In genomic region chr3:149659173-149659468, GRCh38 we compare ENCODE assay signal across 8 cellular contexts. TPM values are rescaled to one million over a fixed set of nuclear protein-coding genes. Genes with fewer than 3 reads are reported as not detected.
A peak's percentile ranks its signal among the peaks of the same experiment; 100 is the strongest.
DNase-seq lines count a peak whose midpoint lies in the region; ATAC-seq and TF ChIP-seq lines count a peak whose summit lies in the region.

No MANE protein-coding gene starts in this region.

- no peaks in the 10 kb centered on the region for H3K36me3 ChIP-seq in gastrocnemius medialis

- H3K27me3 Mint-ChIP-seq in activated B cell treated with CpG ODN at 0.5 μM for 24 hours (peaks cover 27% of the 10 kb centered on the region), glutamatergic neuron (ENCODE audit: unreplicated experiment) (peaks cover 10% of the 10 kb centered on the region)

- no peaks in the 10 kb centered on the region for H3K36me3 Mint-ChIP-seq in activated B cell treated with CpG ODN at 0.5 μM for 24 hours (ENCODE audit: low read depth)
- H3K36me3 Mint-ChIP-seq in glutamatergic neuron (ENCODE audit: unreplicated experiment) = no peaks in the 10 kb centered on the region

- TF ChIP-seq CTCF in GM12865 (IDR thresholded peaks at IDR 0.05; ENCODE audit: insufficient read depth, low read depth, low read length, missing control alignments) (no peak), activated B cell treated with CpG ODN at 0.5 μM for 24 hours (IDR thresholded peaks at IDR 0.05) (no peak), glutamatergic neuron (IDR thresholded peaks at IDR 0.05; ENCODE audit: partially characterized antibody, unreplicated experiment) (no peak), gastrocnemius medialis (IDR thresholded peaks at IDR 0.05 in 4 of 5, conservative IDR thresholded peaks at IDR 0.05 in 1 of 5) (no peak), GM10266 (IDR thresholded peaks at IDR 0.05; ENCODE audit: control insufficient read depth, insufficient read depth, low read depth, missing control alignments) (no peak)

- DNase-seq in GM12865 (ENCODE audit: low read depth) (no peak), activated B cell treated with CpG ODN at 0.5 μM for 24 hours (no peak), glutamatergic neuron (no peak), gastrocnemius medialis (no peak), HUDEP-2 (lab: John Stamatoyannopoulos, UW; ENCODE audit: unreplicated experiment in 76 of 76) (no peak), GM10266 (ENCODE audit: extremely low spot score) (no peak), SW480 (ENCODE audit: low spot score) (no peak)

- POLR2A ChIA-PET in activated B cell treated with CpG ODN at 0.5 μM for 24 hours (lab: Charles Lee) = interaction anchor here (1.7 kb wide), 1 partner anchor 93 kb away, joined by 5 read pairs; the partner anchor contains the start of gene COMMD2

- peaks cover 10% of the 10 kb centered on the region for H3K4me1 Mint-ChIP-seq in activated B cell treated with CpG ODN at 0.5 μM for 24 hours
- peaks cover 6% of the 10 kb centered on the region for H3K4me1 Mint-ChIP-seq in glutamatergic neuron (ENCODE audit: low read depth, unreplicated experiment)

- TF ChIP-seq POLR2A in gastrocnemius medialis (IDR thresholded peaks at IDR 0.05) = no peak

- H3K27ac Mint-ChIP-seq in activated B cell treated with CpG ODN at 0.5 μM for 24 hours = no peak overlapping the region
- peak overlapping the region; percentile 89 for H3K27ac Mint-ChIP-seq in glutamatergic neuron (ENCODE audit: unreplicated experiment)

- peaks cover 26 to 33% of the 10 kb centered on the region in 2 donors for H3K4me1 ChIP-seq in gastrocnemius medialis

- ATAC-seq in activated B cell treated with CpG ODN at 0.5 μM for 24 hours (ENCODE audit: low read depth) = no peak
- no peak for ATAC-seq in gastrocnemius medialis
- no peak for ATAC-seq in GM18511 (IDR thresholded peaks at IDR 0.05; ENCODE audit: unreplicated experiment)

- no peaks in the 10 kb centered on the region for H3K27me3 ChIP-seq in gastrocnemius medialis

- intact Hi-C loops in activated B cell treated with CpG ODN at 0.5 μM for 24 hours (cut with micrococcal nuclease) (no loop called here), gastrocnemius medialis (cut with DNase I; ENCODE audit: low total_unique reads) (loop anchor here (5.0 kb wide), 6 partner anchors 42 to 748 kb away; partner anchors contain the start of genes COMMD2, RNF13 and TSC22D2)

- in situ Hi-C loops in gastrocnemius medialis (cut with MboI; ENCODE audit: low sequenced_read_pairs in 4 of 4) = loop anchor here in 1 of 4 donors (10.0 kb wide), 1 partner anchor 64 kb away; no protein-coding TSS in a partner anchor

- CTCF ChIA-PET in activated B cell treated with CpG ODN at 0.5 μM for 24 hours (lab: Charles Lee) = interaction anchor here (1.4 kb wide), 1 partner anchor 149 kb away, joined by 3 read pairs; no protein-coding TSS in a partner anchor

- H3K4me3 Mint-ChIP-seq in activated B cell treated with CpG ODN at 0.5 μM for 24 hours = peak overlapping the region; percentile 88
- H3K4me3 Mint-ChIP-seq in glutamatergic neuron (ENCODE audit: unreplicated experiment) = peak overlapping the region; percentile 92

- H3K9me3 ChIP-seq in gastrocnemius medialis = no peaks in the 10 kb centered on the region

- H3K27ac ChIP-seq in gastrocnemius medialis = peak overlapping the region; percentile 93 to 96 (median 96)

- H3K9me3 Mint-ChIP-seq in activated B cell treated with CpG ODN at 0.5 μM for 24 hours (no peaks in the 10 kb centered on the region), glutamatergic neuron (ENCODE audit: unreplicated experiment) (peaks cover 6% of the 10 kb centered on the region)

- H3K4me3 ChIP-seq in GM12865 (ENCODE audit: low read depth, low read length) = peak overlapping the region; percentile 95
- H3K4me3 ChIP-seq in gastrocnemius medialis = peak overlapping the region; percentile 75 to 93 (median 86)

RNA-seq across cellular contexts. Expression of gene WWTR1, which starts 1.3 kb away (rescaled TPM):
- total RNA-seq in activated B cell treated with CpG ODN at 0.5 μM for 24 hours (0.66 and 0.73 TPM in 2 replicates), glutamatergic neuron (ENCODE audit: unreplicated experiment) (2.3 TPM), gastrocnemius medialis (10 to 100 TPM; 11.3 to 30.7 (median 17.6) TPM)
